8 cellular contexts compared by ENCODE assay signal in genomic region chr2:55734726-55735125, GRCh38.
"Had no signal": no experiment of that assay in that cellular context is flagged by ENCODE, and none has a peak within 500 bp of the region (broad histone marks: within the 10 kb centered on the region; RNA-seq: fewer than 3 reads in every experiment).

No MANE protein-coding gene starts in this region.

- DNase-seq: GDM1, GF-D8 had no signal

- ATAC-seq: GM12878 had no signal

- FAIRE-seq: G401.6, GM12878, GM12891, GM12892, GM18507, GM19239 had no signal

- H3K4me3 ChIP-seq: GM12878 had no signal
